ENCODE assay signal across 2 cellular contexts in the genomic region with DNA sequence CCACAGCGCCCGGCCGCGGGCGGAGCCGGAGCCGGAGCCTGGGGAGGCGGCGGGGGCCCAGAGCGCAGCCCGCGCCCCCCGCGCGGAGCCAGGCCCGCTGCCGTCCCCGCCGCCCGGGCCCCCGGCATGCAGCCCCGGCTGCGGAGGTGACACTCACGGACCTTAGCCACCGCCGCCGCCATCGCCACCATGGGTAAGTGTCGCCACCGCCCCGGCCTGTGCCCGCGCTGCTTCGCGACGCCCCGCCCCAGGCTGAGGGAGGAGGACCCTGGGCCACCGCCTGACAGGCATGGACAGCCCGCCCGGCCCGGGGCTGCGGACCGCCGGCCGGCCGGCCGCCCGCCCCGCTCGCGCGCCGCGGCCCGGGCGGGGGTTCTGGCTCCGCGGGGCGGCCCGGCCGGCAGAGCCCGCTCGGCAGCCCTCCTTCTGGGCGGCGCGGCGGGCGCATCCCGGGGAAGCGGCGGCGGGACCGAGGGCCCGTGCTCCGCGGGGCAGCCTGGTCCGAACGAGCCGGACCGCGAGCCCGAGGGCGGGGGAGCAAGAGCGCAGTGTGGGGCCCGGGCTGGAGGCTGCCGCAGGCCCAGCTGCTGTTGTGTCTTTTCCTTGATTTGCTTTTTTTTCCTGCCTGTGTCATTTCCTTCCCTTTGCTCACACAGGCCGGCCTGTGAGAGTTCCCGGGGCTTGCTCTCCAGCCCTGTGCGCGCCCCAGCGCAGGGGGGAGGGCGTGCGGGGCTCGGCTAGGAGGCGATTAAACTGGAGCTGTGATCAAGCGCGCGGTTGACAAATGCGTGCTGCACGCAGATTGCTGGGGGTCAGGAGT.
TF ChIP-seq lines count a peak whose summit lies in the region.

No MANE protein-coding gene starts in this region.

TF ChIP-seq in A549, 52 proteins besides CTCF, POLR2A, EP300 and RAD21:
- TF ChIP-seq CBX2 (IDR thresholded peaks at IDR 0.05; ENCODE audit: borderline replicate concordance, low read depth) (no peak), MYC (IDR thresholded peaks at IDR 0.05; ENCODE audit: borderline replicate concordance, low read length) (no peak), GATA3 (IDR thresholded peaks at IDR 0.05; ENCODE audit: borderline replicate concordance) (no peak), HOXB13 (CRISPR knock-in tag; IDR thresholded peaks at IDR 0.05; ENCODE audit: low read depth) (no peak), RARB (CRISPR knock-in tag; IDR thresholded peaks at IDR 0.05) (no peak)
- TF ChIP-seq, protein P1, sequence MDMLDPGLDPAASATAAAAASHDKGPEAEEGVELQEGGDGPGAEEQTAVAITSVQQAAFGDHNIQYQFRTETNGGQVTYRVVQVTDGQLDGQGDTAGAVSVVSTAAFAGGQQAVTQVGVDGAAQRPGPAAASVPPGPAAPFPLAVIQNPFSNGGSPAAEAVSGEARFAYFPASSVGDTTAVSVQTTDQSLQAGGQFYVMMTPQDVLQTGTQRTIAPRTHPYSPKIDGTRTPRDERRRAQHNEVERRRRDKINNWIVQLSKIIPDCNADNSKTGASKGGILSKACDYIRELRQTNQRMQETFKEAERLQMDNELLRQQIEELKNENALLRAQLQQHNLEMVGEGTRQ (IDR thresholded peaks at IDR 0.05), result no peak
- TF ChIP-seq, protein P2, sequence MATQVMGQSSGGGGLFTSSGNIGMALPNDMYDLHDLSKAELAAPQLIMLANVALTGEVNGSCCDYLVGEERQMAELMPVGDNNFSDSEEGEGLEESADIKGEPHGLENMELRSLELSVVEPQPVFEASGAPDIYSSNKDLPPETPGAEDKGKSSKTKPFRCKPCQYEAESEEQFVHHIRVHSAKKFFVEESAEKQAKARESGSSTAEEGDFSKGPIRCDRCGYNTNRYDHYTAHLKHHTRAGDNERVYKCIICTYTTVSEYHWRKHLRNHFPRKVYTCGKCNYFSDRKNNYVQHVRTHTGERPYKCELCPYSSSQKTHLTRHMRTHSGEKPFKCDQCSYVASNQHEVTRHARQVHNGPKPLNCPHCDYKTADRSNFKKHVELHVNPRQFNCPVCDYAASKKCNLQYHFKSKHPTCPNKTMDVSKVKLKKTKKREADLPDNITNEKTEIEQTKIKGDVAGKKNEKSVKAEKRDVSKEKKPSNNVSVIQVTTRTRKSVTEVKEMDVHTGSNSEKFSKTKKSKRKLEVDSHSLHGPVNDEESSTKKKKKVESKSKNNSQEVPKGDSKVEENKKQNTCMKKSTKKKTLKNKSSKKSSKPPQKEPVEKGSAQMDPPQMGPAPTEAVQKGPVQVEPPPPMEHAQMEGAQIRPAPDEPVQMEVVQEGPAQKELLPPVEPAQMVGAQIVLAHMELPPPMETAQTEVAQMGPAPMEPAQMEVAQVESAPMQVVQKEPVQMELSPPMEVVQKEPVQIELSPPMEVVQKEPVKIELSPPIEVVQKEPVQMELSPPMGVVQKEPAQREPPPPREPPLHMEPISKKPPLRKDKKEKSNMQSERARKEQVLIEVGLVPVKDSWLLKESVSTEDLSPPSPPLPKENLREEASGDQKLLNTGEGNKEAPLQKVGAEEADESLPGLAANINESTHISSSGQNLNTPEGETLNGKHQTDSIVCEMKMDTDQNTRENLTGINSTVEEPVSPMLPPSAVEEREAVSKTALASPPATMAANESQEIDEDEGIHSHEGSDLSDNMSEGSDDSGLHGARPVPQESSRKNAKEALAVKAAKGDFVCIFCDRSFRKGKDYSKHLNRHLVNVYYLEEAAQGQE (IDR thresholded peaks at IDR 0.05), result no peak

TF ChIP-seq in H1, 55 proteins besides CTCF, POLR2A, EP300 and RAD21:
- TF ChIP-seq POLR2AphosphoS5 (IDR thresholded peaks at IDR 0.05; ENCODE audit: low read depth, low read length) (no peak), CBX5 (IDR thresholded peaks at IDR 0.05; ENCODE audit: low read depth, low read length) (no peak), TBP (IDR thresholded peaks at IDR 0.05; ENCODE audit: low read depth, low read length) (no peak), SP2 (IDR thresholded peaks at IDR 0.05; ENCODE audit: low read length) (no peak), TCF12 (IDR thresholded peaks at IDR 0.05; ENCODE audit: low read depth, low read length) (no peak), BCL11A (IDR thresholded peaks at IDR 0.05; ENCODE audit: low read depth in 2 of 2, low read length in 2 of 2) (no peak), GTF2F1 (IDR thresholded peaks at IDR 0.05; ENCODE audit: borderline replicate concordance, low read depth, low read length) (no peak), KDM4A (IDR thresholded peaks at IDR 0.05; ENCODE audit: low read depth, low read length, severe bottlenecking) (peak; percentile 77), CHD1 (IDR thresholded peaks at IDR 0.05; ENCODE audit: low read depth, low read length) (no peak), SUZ12 (IDR thresholded peaks at IDR 0.05; ENCODE audit: low read length) (no peak), YY1 (IDR thresholded peaks at IDR 0.05; ENCODE audit: low read depth, low read length) (0 out of 2 replicates have a peak, but pooled peaks have one; percentile 10), FOSL1 (IDR thresholded peaks at IDR 0.05; ENCODE audit: insufficient read depth, low read depth, low read length) (no peak), TAF7 (optimal IDR thresholded peaks at IDR 0.05; ENCODE audit: borderline replicate concordance, low read depth, low read length) (no peak), RBBP5 (IDR thresholded peaks at IDR 0.05; ENCODE audit: borderline replicate concordance, low read depth, low read length) (peak; percentile 58; the same call in 1 of the 2 replicates), RFX5 (IDR thresholded peaks at IDR 0.05; ENCODE audit: borderline replicate concordance, low read depth, low read length) (no peak), CEBPB (IDR thresholded peaks at IDR 0.05; ENCODE audit: low read depth, low read length) (no peak), SP4 (IDR thresholded peaks at IDR 0.05; ENCODE audit: low read length) (no peak), KDM1A (IDR thresholded peaks at IDR 0.05; ENCODE audit: borderline replicate concordance, low read length) (no peak), SIN3A (conservative IDR thresholded peaks at IDR 0.05 in 1 of 2, IDR thresholded peaks at IDR 0.05 in 1 of 2; ENCODE audit: low read depth in 1 of 2, low read length in 2 of 2) (peak in 1 of 2 experiments; percentile 4; a peak in 3 of 4 replicates), NRF1 (IDR thresholded peaks at IDR 0.05; ENCODE audit: low read depth, low read length) (no peak), HDAC6 (IDR thresholded peaks at IDR 0.05; ENCODE audit: low read depth, low read length) (no peak), JUND (IDR thresholded peaks at IDR 0.05; ENCODE audit: low read length) (no peak), RNF2 (IDR thresholded peaks at IDR 0.05; ENCODE audit: borderline replicate concordance, low read depth, low read length, missing control alignments, poor library complexity, severe bottlenecking) (no peak), SIX5 (IDR thresholded peaks at IDR 0.05; ENCODE audit: low read depth, low read length) (no peak), SP1 (IDR thresholded peaks at IDR 0.05; ENCODE audit: low read depth, low read length) (no peak), CREB1 (IDR thresholded peaks at IDR 0.05) (no peak), TAF1 (IDR thresholded peaks at IDR 0.05; ENCODE audit: low read depth, low read length) (0 out of 2 replicates have a peak, but pooled peaks have one; percentile 10), SAP30 (IDR thresholded peaks at IDR 0.05; ENCODE audit: insufficient read depth, insufficient replicate concordance, low read length) (peak; percentile 34), SIRT6 (IDR thresholded peaks at IDR 0.05; ENCODE audit: low read length) (no peak), NANOG (IDR thresholded peaks at IDR 0.05; ENCODE audit: insufficient read depth, low read depth, low read length, poor library complexity, severe bottlenecking) (no peak), BACH1 (IDR thresholded peaks at IDR 0.05; ENCODE audit: low read length) (no peak)
- TF ChIP-seq, protein P3, sequence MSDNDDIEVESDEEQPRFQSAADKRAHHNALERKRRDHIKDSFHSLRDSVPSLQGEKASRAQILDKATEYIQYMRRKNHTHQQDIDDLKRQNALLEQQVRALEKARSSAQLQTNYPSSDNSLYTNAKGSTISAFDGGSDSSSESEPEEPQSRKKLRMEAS (IDR thresholded peaks at IDR 0.05), result no peak
- TF ChIP-seq, protein P1 (IDR thresholded peaks at IDR 0.05; ENCODE audit: low read length), result no peak
